In genomic region chr11:114413958-114414357, GRCh38 we compare ENCODE assay signal across 13 cellular contexts. TPM values are rescaled to one million over a fixed set of nuclear protein-coding genes. Genes with fewer than 3 reads are reported as not detected.
DNase-seq lines count a peak whose midpoint lies in the region; ATAC-seq, FAIRE-seq and TF ChIP-seq lines count a peak whose summit lies in the region.
"Had no signal": no experiment of that assay in that cellular context is flagged by ENCODE, and none has a peak within 500 bp of the region (broad histone marks: within the 10 kb centered on the region; RNA-seq: fewer than 3 reads in every experiment).

No MANE protein-coding gene starts in this region.

- CTCF ChIA-PET in WTC11 (lab: Charles Lee) = no interaction called here
- CTCF ChIA-PET in HEK293T (lab: Yijun Ruan, JAX) = no interaction called here

- no peaks in the 10 kb centered on the region for H3K27me3 ChIP-seq in H9 (ENCODE audit: insufficient read depth, low read length)
- H3K27me3 ChIP-seq in mesenchymal stem cell (ENCODE audit: control insufficient read depth in 1 of 2, insufficient read depth in 1 of 2, low read length in 2 of 2) = no peaks in the 10 kb centered on the region
- H3K27me3 ChIP-seq in ascending aorta = no peaks in the 10 kb centered on the region

- H3K4me2 ChIP-seq in H9 (ENCODE audit: insufficient read depth, insufficient read length, low read length) (no peak overlapping the region), mesenchymal stem cell (ENCODE audit: low read length, poor library complexity, severe bottlenecking) (no peak overlapping the region)

- H3K36me3 ChIP-seq in mesenchymal stem cell (ENCODE audit: control insufficient read depth in 1 of 2, insufficient read depth in 2 of 2, low read depth in 1 of 2, low read length in 2 of 2) = peaks cover 24 to 32% of the 10 kb centered on the region in 2 experiments
- H3K36me3 ChIP-seq in ascending aorta = peaks cover 7 to 16% of the 10 kb centered on the region in 2 donors

- intact Hi-C loops in ascending aorta (cut with DNase I) = no loop called here

- H2BK15ac ChIP-seq in H9 (ENCODE audit: low read depth, low read length) (no peak overlapping the region), mesenchymal stem cell (ENCODE audit: low read depth, poor library complexity, severe bottlenecking) (no peak overlapping the region)

- no peak overlapping the region for H3K56ac ChIP-seq in H9 (ENCODE audit: insufficient read length, low read depth, low read length)

- H3K4me1 ChIP-seq in H9 (ENCODE audit: insufficient read depth, low read length) (peaks cover 2% of the 10 kb centered on the region; the same call in 1 of the 2 replicates), mesenchymal stem cell (ENCODE audit: control insufficient read depth, insufficient read depth, low read depth, low read length) (peaks cover 2% of the 10 kb centered on the region), ascending aorta (no peaks in the 10 kb centered on the region)

- no peak overlapping the region for H2BK20ac ChIP-seq in H9 (ENCODE audit: low read depth, low read length, poor library complexity, severe bottlenecking)

- H2AK5ac ChIP-seq in H9 (ENCODE audit: insufficient read length, low read length) (no peak overlapping the region), mesenchymal stem cell (ENCODE audit: low read length, severe bottlenecking) (peak overlapping the region; percentile 38)

- H3K23ac ChIP-seq in H9 (ENCODE audit: insufficient read length, low read depth, low read length) (no peak overlapping the region), mesenchymal stem cell (ENCODE audit: low read length in 2 of 2) (no peak overlapping the region)

- TF ChIP-seq CTCF in H9 (conservative IDR thresholded peaks at IDR 0.05) = no peak
- no peak for TF ChIP-seq CTCF in WTC11 (IDR thresholded peaks at IDR 0.05)
- TF ChIP-seq CTCF in ascending aorta (IDR thresholded peaks at IDR 0.05) = no peak

- no peaks in the 10 kb centered on the region for H3K79me1 ChIP-seq in H9 (ENCODE audit: insufficient read depth, low read depth, low read length, poor library complexity, severe bottlenecking)
- peaks cover 9% of the 10 kb centered on the region for H3K79me1 ChIP-seq in mesenchymal stem cell (replicated peaks; ENCODE audit: low read length, poor library complexity, severe bottlenecking)

- no peak overlapping the region for H3T11ph ChIP-seq in H9 (ENCODE audit: low read length)

- H3K9ac ChIP-seq in H9 (ENCODE audit: extremely low read depth, insufficient read length, low read length) (no peak overlapping the region), mesenchymal stem cell (ENCODE audit: low read length) (no peak overlapping the region)

- H2AFZ ChIP-seq in H9 (ENCODE audit: low read length) = no peak overlapping the region
- no peak overlapping the region for H2AFZ ChIP-seq in mesenchymal stem cell (ENCODE audit: low read depth, low read length)

- H3K4me3 ChIP-seq in mesenchymal stem cell (ENCODE audit: insufficient read depth in 1 of 2, low read depth in 1 of 2, low read length in 2 of 2) = no peak overlapping the region
- no peak overlapping the region for H3K4me3 ChIP-seq in ascending aorta

- H4K8ac ChIP-seq in H9 (replicated peaks; ENCODE audit: insufficient read length, low read depth, low read length) (no peak overlapping the region), mesenchymal stem cell (ENCODE audit: low read length) (no peak overlapping the region)

- TF ChIP-seq POLR2A in GM12892 (IDR thresholded peaks at IDR 0.05; ENCODE audit: low read depth, low read length) = no peak

- ATAC-seq in WTC11 = peak; percentile 78

- no peak overlapping the region for H4K91ac ChIP-seq in H9 (ENCODE audit: insufficient read length, low read depth, low read length)
- H4K91ac ChIP-seq in mesenchymal stem cell (ENCODE audit: low read length) = no peak overlapping the region

- no peaks in the 10 kb centered on the region for H3K27me3 Mint-ChIP-seq in H9 (ENCODE audit: low read depth)
- H3K27me3 Mint-ChIP-seq in WTC11 (ENCODE audit: low read depth) = no peaks in the 10 kb centered on the region
- H3K27me3 Mint-ChIP-seq: B cell; CD4-positive, alpha-beta memory T cell had no signal

- H3K9me3 Mint-ChIP-seq in H9 (no peaks in the 10 kb centered on the region), WTC11 (peaks cover 6% of the 10 kb centered on the region; the same call in 1 of the 2 replicates)
- H3K9me3 Mint-ChIP-seq: CD4-positive, alpha-beta memory T cell had no signal

- H3K23me2 ChIP-seq in H9 (ENCODE audit: insufficient read length, low read depth, low read length, poor library complexity, severe bottlenecking) = no peaks in the 10 kb centered on the region

- H2BK12ac ChIP-seq in H9 (ENCODE audit: insufficient read length, low read depth, low read length) = no peak overlapping the region
- no peak overlapping the region for H2BK12ac ChIP-seq in mesenchymal stem cell (ENCODE audit: low read length in 2 of 2)

- no peaks in the 10 kb centered on the region for H3K9me3 ChIP-seq in H9 (ENCODE audit: control insufficient read depth, low read depth, low read length)
- no peaks in the 10 kb centered on the region for H3K9me3 ChIP-seq in mesenchymal stem cell (ENCODE audit: control insufficient read depth, low read length)
- H3K9me3 ChIP-seq in ascending aorta = no peaks in the 10 kb centered on the region

- no peak overlapping the region for H2BK5ac ChIP-seq in H9 (ENCODE audit: insufficient read length, low read length)
- no peak overlapping the region for H2BK5ac ChIP-seq in mesenchymal stem cell (ENCODE audit: low read depth, low read length, poor library complexity, severe bottlenecking)

- no peaks in the 10 kb centered on the region for H4K20me1 ChIP-seq in H9 (ENCODE audit: control insufficient read depth, insufficient read depth, insufficient read length)

- no peak overlapping the region for H4K5ac ChIP-seq in H9 (ENCODE audit: insufficient read length, low read depth, low read length)

- H3K14ac ChIP-seq in H9 (ENCODE audit: insufficient read depth, low read length) (no peak overlapping the region), mesenchymal stem cell (ENCODE audit: low read length in 2 of 2) (peak overlapping the region in 1 of 2 experiments; percentile 32)

- peak; percentile 36 for FAIRE-seq in GM12892 (lab: Jason Lieb, UNC)
- FAIRE-seq: G401.6, GM12891 had no signal

- POLR2A ChIA-PET in WTC11 (lab: Charles Lee) (no interaction called here), HEK293T (lab: Yijun Ruan, JAX) (no interaction called here)

- H2BK120ac ChIP-seq in H9 (ENCODE audit: low read depth, low read length, poor library complexity, severe bottlenecking) (no peak overlapping the region), mesenchymal stem cell (ENCODE audit: low read depth, low read length) (no peak overlapping the region)

- H3K27ac ChIP-seq in H9 (ENCODE audit: insufficient read length, low read depth, low read length) (no peak overlapping the region), mesenchymal stem cell (ENCODE audit: low read length, poor library complexity, severe bottlenecking) (no peak overlapping the region), ascending aorta (no peak overlapping the region)

- H3K4ac ChIP-seq in H9 (ENCODE audit: low read depth, low read length) = no peak overlapping the region
- H3K4ac ChIP-seq in mesenchymal stem cell (ENCODE audit: low read depth in 1 of 2, low read length in 2 of 2) = peak overlapping the region in 1 of 2 experiments; percentile 39

- WGBS in H9 (ENCODE audit: extremely low coverage, insufficient read length, low lambda C conversion rate) = no CpG with 5 or more reads among the region's 10 CpGs
- WGBS in mesenchymal stem cell = 98% methylated on average over 10 of the region's 10 CpGs

- H3K79me2 ChIP-seq in H9 (ENCODE audit: insufficient read depth, low read length) = no peaks in the 10 kb centered on the region

- H3K27ac Mint-ChIP-seq in H9 = peak overlapping the region in 2 of 3 experiments; percentile 39 to 62; a peak in 6 of 7 replicates
- peak overlapping the region; percentile 34; the same call in 1 of the 2 replicates for H3K27ac Mint-ChIP-seq in WTC11
- H3K27ac Mint-ChIP-seq: B cell; CD4-positive, alpha-beta memory T cell had no signal

- H3K4me3 Mint-ChIP-seq in H9 (no peak overlapping the region), WTC11 (no peak overlapping the region)
- H3K4me3 Mint-ChIP-seq: B cell; CD4-positive, alpha-beta memory T cell had no signal

- peaks cover 8 to 10% of the 10 kb centered on the region in 2 experiments for H3K4me1 Mint-ChIP-seq in H9
- peaks cover 9% of the 10 kb centered on the region for H3K4me1 Mint-ChIP-seq in WTC11

- H3K18ac ChIP-seq in H9 (ENCODE audit: insufficient read length, low read depth, low read length) = no peak overlapping the region
- H3K18ac ChIP-seq in mesenchymal stem cell (ENCODE audit: low read depth in 1 of 2, low read length in 2 of 2) = peak overlapping the region in 1 of 2 experiments; percentile 12

- DNase-seq in GM12892 (ENCODE audit: insufficient read length) (no peak), H9 (no peak), WTC11 (ENCODE audit: low spot score) (no peak), mesenchymal stem cell (no peak), glomerular visceral epithelial cell (ENCODE audit: extremely low spot score) (no peak), ascending aorta (ENCODE audit: low spot score in 2 of 2) (no peak), HEK293T (ENCODE audit: extremely low spot score) (no peak)
- DNase-seq: C1 segment of cervical spinal cord; CD4-positive, alpha-beta memory T cell; DMS79 had no signal

- H3K36me3 Mint-ChIP-seq in H9 (ENCODE audit: insufficient read depth in 1 of 3, low read depth in 3 of 3) = peaks cover 11 to 35% (median 33%) of the 10 kb centered on the region in 3 experiments
- peaks cover 24% of the 10 kb centered on the region for H3K36me3 Mint-ChIP-seq in WTC11

TF ChIP-seq in WTC11, 78 proteins besides CTCF, POLR2A, EP300 and RAD21 (continues in another document):
- no peak for TF ChIP-seq MAX (CRISPR knock-in tag; IDR thresholded peaks at IDR 0.05)

TF ChIP-seq in HEK293T, 16 proteins besides CTCF, POLR2A, EP300 and RAD21 (continues in another document):
- TF ChIP-seq FOXK2 (IDR thresholded peaks at IDR 0.05) (no peak), CTBP1 (IDR thresholded peaks at IDR 0.05; ENCODE audit: borderline replicate concordance) (no peak), SUZ12 (IDR thresholded peaks at IDR 0.05) (no peak), L3MBTL2 (conservative IDR thresholded peaks at IDR 0.05) (no peak), TARDBP (IDR thresholded peaks at IDR 0.05) (no peak), ARNT (IDR thresholded peaks at IDR 0.05) (no peak)

RNA-seq across cellular contexts. Expression of gene RBM7, which starts 13.5 kb away (rescaled TPM):
- 20.6 TPM for polyA plus RNA-seq in GM12892 (2012; ENCODE audit: missing spikeins)
- total RNA-seq in H9 (2021) (55.5 and 56.4 TPM in 2 replicates), WTC11 (2021) (36.3 to 42.1 TPM (median 38.1 TPM) in 3 replicates), ascending aorta (3.2 TPM)
- 46.6 TPM for polyA plus RNA-seq in mesenchymal stem cell (2013, experiment 1 of 2)
- polyA plus RNA-seq in mesenchymal stem cell (2013, experiment 2 of 2) = 48.4 TPM

RNA-seq across cellular contexts. Expression of gene C11orf71, which starts 13.6 kb away (rescaled TPM):
- polyA plus RNA-seq in GM12892 (2012; ENCODE audit: missing spikeins) = 3.2 TPM
- 3.5 and 5.3 TPM in 2 replicates for total RNA-seq in H9 (2021)
- total RNA-seq in WTC11 (2021) = 5.9 to 7.4 TPM (median 7.3 TPM) in 3 replicates
- polyA plus RNA-seq in mesenchymal stem cell (2013, experiment 1 of 2) = 3.3 TPM
- polyA plus RNA-seq in mesenchymal stem cell (2013, experiment 2 of 2) = 3.0 TPM
- 0.43 TPM for total RNA-seq in ascending aorta

RNA-seq across cellular contexts. Expression of gene REXO2, which starts 25.3 kb away (rescaled TPM):
- 14.0 TPM for polyA plus RNA-seq in GM12892 (2012; ENCODE audit: missing spikeins)
- 88.8 and 92.8 TPM in 2 replicates for total RNA-seq in H9 (2021)
- total RNA-seq in WTC11 (2021) = 90.2 to 99.1 TPM (median 98.8 TPM) in 3 replicates
- polyA plus RNA-seq in mesenchymal stem cell (2013, experiment 1 of 2) = 226 TPM
- polyA plus RNA-seq in mesenchymal stem cell (2013, experiment 2 of 2) = 226 TPM
- 134 TPM for total RNA-seq in ascending aorta
